ENCODE assay signal across 15 cellular contexts in genomic region chr22:26053737-26054316, GRCh38.
"Had no signal": no experiment of that assay in that cellular context is flagged by ENCODE, and none has a peak within 500 bp of the region (broad histone marks: within the 10 kb centered on the region; RNA-seq: fewer than 3 reads in every experiment).

No MANE protein-coding gene starts in this region.

- ATAC-seq: activated CD4-positive, CD25-positive, alpha-beta regulatory T cell treated with anti-CD3 and anti-CD28 coated beads, Interleukin-2, amount 50 U/mL, for 24 hours; activated T-helper 17 cell treated with anti-CD3 and anti-CD28 coated beads, Interleukin-2, amount 50 U/mL, for 72 hours; stimulated activated naive CD8-positive, alpha-beta T cell treated with anti-CD3 and anti-CD28 coated beads, Interleukin-15, amount 100 ng/mL, for 72 hours had no signal

- H3K4me3 ChIP-seq: breast epithelium, ovary, sigmoid colon, spleen had no signal

- H3K9me3 ChIP-seq: breast epithelium, ovary, spleen had no signal

- DNase-seq: activated naive CD4-positive, alpha-beta T cell treated with Interleukin-2 at 50 U/mL for 16 hours; aorta; cerebellar nuclear complex; effector CD8-positive, alpha-beta T cell; foreskin fibroblast; hippocampal formation; ovary; sigmoid colon; spleen; stimulated activated naive CD8-positive, alpha-beta T cell treated with anti-CD3 and anti-CD28 coated beads, Interleukin-15, amount 100 ng/mL, for 72 hours; T-helper 9 cell had no signal

- H3K4me3 Mint-ChIP-seq: activated T-helper 17 cell treated with anti-CD3 and anti-CD28 coated beads, Interleukin-2, amount 50 U/mL, for 72 hours; stimulated activated naive CD8-positive, alpha-beta T cell treated with anti-CD3 and anti-CD28 coated beads, Interleukin-15, amount 100 ng/mL, for 72 hours; type B pancreatic cell had no signal

- H3K9me3 Mint-ChIP-seq: activated T-helper 17 cell treated with anti-CD3 and anti-CD28 coated beads, Interleukin-2, amount 50 U/mL, for 72 hours; stimulated activated naive CD8-positive, alpha-beta T cell treated with anti-CD3 and anti-CD28 coated beads, Interleukin-15, amount 100 ng/mL, for 72 hours; type B pancreatic cell had no signal

- H3K36me3 Mint-ChIP-seq: type B pancreatic cell had no signal

- H3K4me1 ChIP-seq: breast epithelium, sigmoid colon, spleen had no signal

- H3K27ac ChIP-seq: breast epithelium, ovary, sigmoid colon, spleen had no signal

- H3K27ac Mint-ChIP-seq: activated T-helper 17 cell treated with anti-CD3 and anti-CD28 coated beads, Interleukin-2, amount 50 U/mL, for 72 hours; type B pancreatic cell had no signal

- H3K36me3 ChIP-seq: breast epithelium, ovary, sigmoid colon, spleen had no signal

- H3K4me1 Mint-ChIP-seq: activated T-helper 17 cell treated with anti-CD3 and anti-CD28 coated beads, Interleukin-2, amount 50 U/mL, for 72 hours; stimulated activated naive CD8-positive, alpha-beta T cell treated with anti-CD3 and anti-CD28 coated beads, Interleukin-15, amount 100 ng/mL, for 72 hours had no signal

- H3K27me3 ChIP-seq: ovary had no signal
